In genomic region chr1:95992013-95992412, GRCh38 we compare ENCODE assay signal across 34 cellular contexts.
"Had no signal": no experiment of that assay in that cellular context is flagged by ENCODE, and none has a peak within 500 bp of the region (broad histone marks: within the 10 kb centered on the region; RNA-seq: fewer than 3 reads in every experiment).

No MANE protein-coding gene starts in this region.

- DNase-seq: activated B cell treated with CpG ODN at 0.5 μM for 24 hours; activated CD4-positive, alpha-beta memory T cell treated with anti-CD3 and anti-CD28 coated beads for 36 hours; activated CD4-positive, alpha-beta T cell treated with anti-CD3 and anti-CD28 coated beads for 4 hours; activated CD4-positive, alpha-beta T cell treated with anti-CD3 and anti-CD28 coated beads, Interleukin-2, amount 10 ng/mL, durations not matched to agents 24 days and 14 days; activated CD4-positive, alpha-beta T cell treated with anti-CD3 and anti-CD28 coated beads, Interleukin-2, amount 50 U/mL, for 1 hour; activated CD4-positive, alpha-beta T cell treated with anti-CD3 and anti-CD28 coated beads, Interleukin-2, amount 50 U/mL, for 4 hours; activated CD4-positive, CD25-positive, alpha-beta regulatory T cell treated with anti-CD3 and anti-CD28 coated beads, Interleukin-2, amount 50 U/mL, for 72 hours; activated CD8-positive, alpha-beta memory T cell treated with anti-CD3 and anti-CD28 coated beads, Interleukin-2, amount 50 U/mL, for 4 hours; activated CD8-positive, alpha-beta T cell treated with anti-CD3 and anti-CD28 coated beads for 36 hours; activated effector memory CD4-positive, alpha-beta T cell treated with anti-CD3 and anti-CD28 coated beads, Interleukin-2, amount 50 U/mL, for 16 hours; activated gamma-delta T cell treated with Interleukin-2 at 50 U/mL for 16 hours; activated naive CD4-positive, alpha-beta T cell; activated naive CD4-positive, alpha-beta T cell treated with anti-CD3 and anti-CD28 coated beads for 36 hours; activated naive CD4-positive, alpha-beta T cell treated with anti-CD3 and anti-CD28 coated beads, Interleukin-2, amount 50 U/mL, for 16 hours; activated naive CD8-positive, alpha-beta T cell treated with anti-CD3 and anti-CD28 coated beads for 36 hours; activated T-cell treated with anti-CD3 and anti-CD28 coated beads for 4 hours; activated T-cell treated with anti-CD3 and anti-CD28 coated beads, Interleukin-2, amount 50 U/mL, for 1 hour; activated T-cell treated with anti-CD3 and anti-CD28 coated beads, Interleukin-2, amount 50 U/mL, for 4 hours; activated T-cell treated with anti-CD3 and anti-CD28 coated beads, Interleukin-2, amount 50 U/mL, for 72 hours; adrenal gland; amniotic stem cell; aorta; body of pancreas; brain microvascular endothelial cell; central memory CD4-positive, alpha-beta T cell; T-helper 1 cell; T-helper 2 cell; T-helper 9 cell had no signal

- H3K27ac Mint-ChIP-seq: activated B cell treated with CpG ODN at 0.5 μM for 24 hours; activated CD4-positive, alpha-beta memory T cell treated with anti-CD3 and anti-CD28 coated beads for 36 hours; activated CD4-positive, alpha-beta T cell treated with anti-CD3 and anti-CD28 coated beads, Interleukin-2, amount 10 ng/mL, durations not matched to agents 24 days and 14 days; activated CD8-positive, alpha-beta T cell treated with anti-CD3 and anti-CD28 coated beads for 36 hours; activated naive CD4-positive, alpha-beta T cell treated with anti-CD3 and anti-CD28 coated beads for 36 hours; activated naive CD4-positive, alpha-beta T cell treated with anti-CD3 and anti-CD28 coated beads, Interleukin-2, amount 50 U/mL, for 72 hours; activated naive CD8-positive, alpha-beta T cell treated with anti-CD3 and anti-CD28 coated beads for 36 hours; activated T-cell treated with anti-CD3 and anti-CD28 coated beads, Interleukin-2, amount 50 U/mL, for 72 hours; activated T-helper 1 cell treated with anti-CD3 and anti-CD28 coated beads, Interleukin-12 subunit alpha, Interleukin-12 subunit beta, Interleukin-2, Interleukin-4 antibody, amounts not matched to agents 30 ng/mL and 10 ng/mL and 1 ng/mL, durations not matched to agents 14 hours and 24 hours and 36 hours; activated T-helper 17 cell treated with anti-CD3 and anti-CD28 coated beads, Interleukin-2, amount 50 U/mL, for 72 hours; T-helper 1 cell treated with Interleukin-12 subunit alpha and Interleukin-12 subunit beta and Interleukin-4 antibody, amounts not matched to agents 30 μg/mL and 1 μg/mL, for 36 hours; T-helper 2 cell treated with Interferon-gamma antibody and Interleukin-4, amounts not matched to agents 5 μg/mL and 100 μg/mL, for 36 hours had no signal

- H3K27me3 Mint-ChIP-seq: activated B cell treated with CpG ODN at 0.5 μM for 24 hours; activated CD4-positive, alpha-beta memory T cell treated with anti-CD3 and anti-CD28 coated beads for 36 hours; activated CD4-positive, alpha-beta T cell treated with anti-CD3 and anti-CD28 coated beads, Interleukin-2, amount 10 ng/mL, durations not matched to agents 24 days and 14 days; activated CD8-positive, alpha-beta T cell treated with anti-CD3 and anti-CD28 coated beads for 36 hours; activated naive CD8-positive, alpha-beta T cell treated with anti-CD3 and anti-CD28 coated beads for 36 hours; activated T-helper 17 cell treated with anti-CD3 and anti-CD28 coated beads, Interleukin-2, amount 50 U/mL, for 72 hours had no signal

- ATAC-seq: activated CD8-positive, alpha-beta T cell treated with anti-CD3 and anti-CD28 coated beads for 36 hours; activated naive CD4-positive, alpha-beta T cell treated with anti-CD3 and anti-CD28 coated beads, Interleukin-2, amount 50 U/mL, for 72 hours; activated T-cell treated with anti-CD3 and anti-CD28 coated beads, Interleukin-2, amount 50 U/mL, for 4 hours; activated T-cell treated with anti-CD3 and anti-CD28 coated beads, Interleukin-2, amount 50 U/mL, for 72 hours; activated T-helper 17 cell treated with anti-CD3 and anti-CD28 coated beads, Interleukin-2, amount 50 U/mL, for 72 hours; body of pancreas had no signal

- H3K4me3 Mint-ChIP-seq: activated B cell treated with CpG ODN at 0.5 μM for 24 hours; activated CD4-positive, alpha-beta memory T cell treated with anti-CD3 and anti-CD28 coated beads for 36 hours; activated CD4-positive, alpha-beta T cell treated with anti-CD3 and anti-CD28 coated beads, Interleukin-2, amount 10 ng/mL, durations not matched to agents 24 days and 14 days; activated CD8-positive, alpha-beta T cell treated with anti-CD3 and anti-CD28 coated beads for 36 hours; activated naive CD4-positive, alpha-beta T cell treated with anti-CD3 and anti-CD28 coated beads for 36 hours; activated naive CD8-positive, alpha-beta T cell treated with anti-CD3 and anti-CD28 coated beads for 36 hours; activated T-cell treated with anti-CD3 and anti-CD28 coated beads, Interleukin-2, amount 50 U/mL, for 4 hours; activated T-cell treated with anti-CD3 and anti-CD28 coated beads, Interleukin-2, amount 50 U/mL, for 72 hours; activated T-helper 1 cell treated with anti-CD3 and anti-CD28 coated beads, Interleukin-12 subunit alpha, Interleukin-12 subunit beta, Interleukin-2, Interleukin-4 antibody, amounts not matched to agents 30 ng/mL and 10 ng/mL and 1 ng/mL, durations not matched to agents 14 hours and 24 hours and 36 hours; activated T-helper 17 cell treated with anti-CD3 and anti-CD28 coated beads, Interleukin-2, amount 50 U/mL, for 72 hours; T-helper 1 cell treated with Interleukin-12 subunit alpha and Interleukin-12 subunit beta and Interleukin-4 antibody, amounts not matched to agents 30 μg/mL and 1 μg/mL, for 36 hours; T-helper 2 cell treated with Interferon-gamma antibody and Interleukin-4, amounts not matched to agents 5 μg/mL and 100 μg/mL, for 36 hours had no signal

- H3K36me3 ChIP-seq: adrenal gland, brain microvascular endothelial cell had no signal

- H3K36me3 Mint-ChIP-seq: activated CD4-positive, alpha-beta memory T cell treated with anti-CD3 and anti-CD28 coated beads for 36 hours; activated naive CD8-positive, alpha-beta T cell treated with anti-CD3 and anti-CD28 coated beads for 36 hours had no signal

- H3K9me3 ChIP-seq: body of pancreas had no signal

- H3K4me3 ChIP-seq: adrenal gland, body of pancreas had no signal

- H3K27me3 ChIP-seq: adrenal gland, body of pancreas, brain microvascular endothelial cell had no signal

- H3K4me1 ChIP-seq: adrenal gland, body of pancreas had no signal

- H3K27ac ChIP-seq: adrenal gland, body of pancreas, brain microvascular endothelial cell, VCaP had no signal

- H3K9me3 Mint-ChIP-seq: activated B cell treated with CpG ODN at 0.5 μM for 24 hours; activated CD4-positive, alpha-beta T cell treated with anti-CD3 and anti-CD28 coated beads, Interleukin-2, amount 10 ng/mL, durations not matched to agents 24 days and 14 days; activated T-helper 1 cell treated with anti-CD3 and anti-CD28 coated beads, Interleukin-12 subunit alpha, Interleukin-12 subunit beta, Interleukin-2, Interleukin-4 antibody, amounts not matched to agents 30 ng/mL and 10 ng/mL and 1 ng/mL, durations not matched to agents 14 hours and 24 hours and 36 hours; T-helper 1 cell treated with Interleukin-12 subunit alpha and Interleukin-12 subunit beta and Interleukin-4 antibody, amounts not matched to agents 30 μg/mL and 1 μg/mL, for 36 hours had no signal

- H3K4me1 Mint-ChIP-seq: activated B cell treated with CpG ODN at 0.5 μM for 24 hours; activated CD4-positive, alpha-beta T cell treated with anti-CD3 and anti-CD28 coated beads, Interleukin-2, amount 10 ng/mL, durations not matched to agents 24 days and 14 days; activated naive CD8-positive, alpha-beta T cell treated with anti-CD3 and anti-CD28 coated beads for 36 hours; activated T-helper 17 cell treated with anti-CD3 and anti-CD28 coated beads, Interleukin-2, amount 50 U/mL, for 72 hours had no signal
